ENCODE assay signal across 26 cellular contexts in the genomic region with DNA sequence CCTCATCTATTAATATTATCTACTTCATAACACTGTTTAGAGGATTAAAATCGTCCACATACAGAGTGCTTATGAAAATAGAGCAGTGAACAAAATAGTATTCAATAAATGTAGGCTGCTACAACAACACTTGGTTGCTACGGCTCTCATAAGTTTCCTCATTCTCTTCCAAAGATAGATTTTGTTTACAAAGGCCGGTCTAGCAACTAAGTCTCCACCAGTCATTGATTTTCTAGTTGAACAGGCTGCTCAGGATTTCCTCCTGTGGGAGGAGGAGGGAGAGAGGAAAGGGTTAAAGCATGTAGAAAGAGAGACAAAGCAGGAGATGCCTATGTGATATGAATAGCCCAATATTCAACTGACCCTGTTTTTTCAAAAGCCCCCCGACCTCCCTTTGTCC. TPM values are rescaled to one million over a fixed set of nuclear protein-coding genes. Genes with fewer than 3 reads are reported as not detected.
A peak's percentile ranks its signal among the peaks of the same experiment; 100 is the strongest.
DNase-seq lines count a peak whose midpoint lies in the region; ATAC-seq and TF ChIP-seq lines count a peak whose summit lies in the region.
"Had no signal": no experiment of that assay in that cellular context is flagged by ENCODE, and none has a peak within 500 bp of the region (broad histone marks: within the 10 kb centered on the region; RNA-seq: fewer than 3 reads in every experiment).

No MANE protein-coding gene starts in this region.

- H3K27ac ChIP-seq in epithelial cell of prostate: peak overlapping the region; percentile 41
- no peak overlapping the region for H3K27ac ChIP-seq in gastrocnemius medialis
- H3K27ac ChIP-seq: thoracic aorta had no signal

- H3K4me3 ChIP-seq in gastrocnemius medialis: no peak overlapping the region
- H3K4me3 ChIP-seq: GM12878, thoracic aorta had no signal

- peak; percentile 53 for DNase-seq in SIG-M5 treated with dmso at 0.1 percent for 504 hours (lab: John Stamatoyannopoulos, UW; ENCODE audit: unreplicated experiment)
- no peak for DNase-seq in SIG-M5 (lab: John Stamatoyannopoulos, UW)
- DNase-seq in HT-29 (ENCODE audit: low spot score): peak; percentile 80
- peak; percentile 36 for DNase-seq in epithelial cell of prostate (ENCODE audit: low read depth, low spot score)
- peak; percentile 12 for DNase-seq in renal cortical epithelial cell (ENCODE audit: low read depth)
- no peak for DNase-seq in gastrocnemius medialis
- DNase-seq in activated effector memory CD4-positive, alpha-beta T cell treated with Interleukin-2 at 50 U/mL for 16 hours: no peak
- DNase-seq: activated CD4-positive, alpha-beta T cell treated with anti-CD3 and anti-CD28 coated beads for 4 hours; activated effector memory CD4-positive, alpha-beta T cell treated with anti-CD3 and anti-CD28 coated beads, Interleukin-2, amount 50 U/mL, for 16 hours; CD4-positive, alpha-beta memory T cell; dermis blood vessel endothelial cell; DMS 273 treated with DMSO at 0.1 percent for 48 hours; EL; KBM-7; NCI-H1417 treated with DMSO at 0.1 percent for 48 hours; NCI-H2081 treated with DMSO at 0.1 percent for 48 hours; NCI-H748 treated with DMSO at 0.1 percent for 48 hours; right cardiac atrium; SK-N-SH; stimulated activated CD4-positive, alpha-beta T cell treated with anti-CD3 and anti-CD28 coated beads, Interleukin-12 subunit alpha, Interleukin-12 subunit beta, amount 100 ng/mL, for 4 hours; stimulated activated CD4-positive, alpha-beta T cell treated with anti-CD3 and anti-CD28 coated beads, Interleukin-4, amount 100 ng/mL, for 1 hour had no signal

- no peaks in the 10 kb centered on the region for H3K27me3 ChIP-seq in gastrocnemius medialis

- ATAC-seq in gastrocnemius medialis: no peak
- no peak for ATAC-seq in GM19455 (IDR thresholded peaks at IDR 0.05; ENCODE audit: unreplicated experiment)
- ATAC-seq: GM12878; natural killer cell treated with Interleukin-12 subunit alpha and Interleukin-12 subunit beta and Interleukin-15 and Interleukin-18, amount 100 ng/mL, for 72 hours; right cardiac atrium; stimulated activated effector memory CD8-positive, alpha-beta T cell treated with anti-CD3 and anti-CD28 coated beads, Interleukin-12 subunit alpha, Interleukin-12 subunit beta, amount 100 ng/mL, for 72 hours had no signal

- H3K36me3 ChIP-seq in gastrocnemius medialis: peaks cover 0 to 65% of the 10 kb centered on the region in 2 donors

- in situ Hi-C loops in gastrocnemius medialis (cut with MboI; ENCODE audit: low sequenced_read_pairs in 4 of 4): no loop called here

- intact Hi-C loops in gastrocnemius medialis (cut with DNase I; ENCODE audit: low total_unique reads): no loop called here

- no peak for TF ChIP-seq CTCF in gastrocnemius medialis (IDR thresholded peaks at IDR 0.05 in 4 of 5, conservative IDR thresholded peaks at IDR 0.05 in 1 of 5)

- no peak for TF ChIP-seq POLR2A in gastrocnemius medialis (IDR thresholded peaks at IDR 0.05)

- no peaks in the 10 kb centered on the region for H3K4me1 ChIP-seq in gastrocnemius medialis

- H3K9me3 ChIP-seq in gastrocnemius medialis: no peaks in the 10 kb centered on the region
- H3K9me3 ChIP-seq: SK-N-SH, thoracic aorta had no signal

RNA-seq across cellular contexts. Expression of gene IRF5, which starts 19.9 kb away (rescaled TPM):
- total RNA-seq in HT-29 (2014; rRNA removed; shearing (Covaris generic)): 17.9 and 19.1 TPM in 2 replicates
- total RNA-seq in renal cortical epithelial cell: 5.4 and 7.7 TPM in 2 replicates
- 1 to 10 TPM in 3 of 4 donors, under 1 TPM in 1; 0.27 to 3.8 (median 2.8) TPM for total RNA-seq in gastrocnemius medialis

RNA-seq across cellular contexts. Expression of gene KCP, which starts 47.1 kb away (rescaled TPM):
- total RNA-seq in HT-29 (2014; rRNA removed; shearing (Covaris generic)): 1.0 and 1.2 TPM in 2 replicates
- total RNA-seq in renal cortical epithelial cell (1.9 and 6.8 TPM in 2 replicates), gastrocnemius medialis (under 1 TPM in 1 of 4 donors, not detected in 3; 0.10 TPM)

Comparison
In these comparisons a context has a peak if more than half of its experiments do, and no peak if none do; other contexts are left out.
1. DNase-seq: peak in SIG-M5 treated with dmso at 0.1 percent for 504 hours (single experiment), HT-29 (single experiment), epithelial cell of prostate (single experiment) and renal cortical epithelial cell (single experiment); none in SIG-M5 (single experiment), gastrocnemius medialis (0 of 2) and activated effector memory CD4-positive, alpha-beta T cell treated with Interleukin-2 at 50 U/mL for 16 hours (single experiment).